ENCODE assay signal across 11 cellular contexts in the genomic region with DNA sequence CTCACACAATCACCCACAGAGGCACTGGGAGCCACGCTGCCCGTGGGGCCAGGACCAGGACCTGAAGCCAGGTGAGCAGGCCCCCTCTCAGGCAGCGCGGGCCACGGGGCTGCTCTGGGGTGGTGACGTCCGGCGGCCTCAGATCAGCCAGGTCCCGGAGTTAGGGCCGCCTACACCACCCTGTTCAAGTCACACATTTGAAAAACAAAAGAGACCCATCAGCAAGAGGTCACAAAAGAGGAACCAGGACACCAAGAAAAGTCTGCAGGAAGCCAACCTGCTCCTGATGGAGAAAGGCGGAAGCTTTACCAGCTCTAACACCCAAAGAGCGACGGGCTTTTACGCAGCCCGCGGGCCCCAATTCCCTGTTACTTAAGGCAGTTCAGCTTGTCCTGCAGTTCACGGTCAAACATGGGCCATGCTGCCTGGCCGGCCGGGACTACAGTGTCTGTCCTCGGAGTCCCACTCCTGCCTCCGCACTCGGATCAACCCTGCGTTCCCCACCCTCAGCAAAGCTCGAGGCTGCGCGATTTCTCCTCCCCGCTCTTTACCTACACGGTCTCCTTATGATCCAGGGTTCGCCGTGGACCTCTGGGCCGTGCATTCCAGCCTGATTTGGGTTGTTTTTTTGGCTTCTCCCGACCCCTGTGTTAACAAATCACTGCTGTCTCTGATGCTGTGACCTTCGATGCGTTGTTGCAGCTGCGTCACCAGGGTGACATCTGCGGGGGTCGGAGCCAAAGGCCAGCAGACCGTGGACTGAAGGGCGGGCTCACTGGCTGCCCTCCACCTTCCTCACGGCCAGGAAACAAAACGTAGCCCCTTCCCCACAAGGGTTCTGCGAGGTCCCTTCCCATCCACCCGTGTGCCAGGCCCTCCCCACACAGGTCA. TPM values are rescaled to one million over a fixed set of nuclear protein-coding genes. Genes with fewer than 3 reads are reported as not detected.
A peak's percentile ranks its signal among the peaks of the same experiment; 100 is the strongest.
DNase-seq lines count a peak whose midpoint lies in the region; ATAC-seq, FAIRE-seq and TF ChIP-seq lines count a peak whose summit lies in the region.
"Had no signal": no experiment of that assay in that cellular context is flagged by ENCODE, and none has a peak within 500 bp of the region (broad histone marks: within the 10 kb centered on the region; RNA-seq: fewer than 3 reads in every experiment).

No MANE protein-coding gene starts in this region.

- RAD21 ChIA-PET in HCT116 (lab: Charles Lee; ENCODE audit: low non-redundant PET in 1 of 2, low total read pairs in 2 of 2, uncharacterized antibody in 2 of 2, unreplicated experiment in 2 of 2): interaction anchor here in 1 of 2 experiments (1.0 kb wide), 1 partner anchor 128 kb away, joined by 3 read pairs; no protein-coding TSS in a partner anchor

- H3K4me1 ChIP-seq in HCT116 (ENCODE audit: control insufficient read depth in 1 of 2, insufficient read depth in 2 of 2, low read length in 2 of 2) (peaks cover 16 to 34% of the 10 kb centered on the region in 2 experiments), endothelial cell of umbilical vein (ENCODE audit: control insufficient read depth, extremely low read depth, insufficient read depth, low read length) (peaks cover 15% of the 10 kb centered on the region)
- H3K4me1 ChIP-seq: left lung had no signal

- H3K9ac ChIP-seq in HCT116 (ENCODE audit: low read length) (peak overlapping the region; percentile 59), endothelial cell of umbilical vein (replicated peaks; ENCODE audit: extremely low read depth, insufficient read depth, low read length) (peak overlapping the region; percentile 47)

- CTCF ChIA-PET in HCT116 (lab: Charles Lee): no interaction called here
- CTCF ChIA-PET in endothelial cell of umbilical vein (lab: Charles Lee): interaction anchor here (1.0 to 1.9 kb wide), 6 partner anchors 10 to 153 kb away, joined by 3 to 6 read pairs (median 4); no protein-coding TSS in a partner anchor

- H3K4me3 ChIP-seq in HCT116 (replicated peaks in 1 of 2; ENCODE audit: low read depth in 1 of 2, low read length in 2 of 2) (peak overlapping the region; percentile 17 to 31; a peak in 3 of 4 replicates), endothelial cell of umbilical vein (replicated peaks in 1 of 3; ENCODE audit: insufficient read depth in 1 of 3, low read depth in 1 of 3, low read length in 3 of 3) (no peak overlapping the region)
- H3K4me3 ChIP-seq: left lung had no signal

- H2AFZ ChIP-seq in HCT116 (ENCODE audit: low read depth, low read length, poor library complexity, severe bottlenecking): no peak overlapping the region
- H2AFZ ChIP-seq in endothelial cell of umbilical vein (ENCODE audit: low read depth, low read length): peak overlapping the region; percentile 77

- H3K27me3 ChIP-seq in HCT116 (ENCODE audit: insufficient read depth, low read length): no peaks in the 10 kb centered on the region
- H3K27me3 ChIP-seq in endothelial cell of umbilical vein (ENCODE audit: control insufficient read depth in 2 of 2, insufficient read depth in 2 of 2, low read length in 2 of 2): no peaks in the 10 kb centered on the region

- H3K4me2 ChIP-seq in HCT116 (ENCODE audit: low read length) (peak overlapping the region; percentile 82), endothelial cell of umbilical vein (ENCODE audit: insufficient read depth, low read length) (peak overlapping the region; percentile 26)

- dilution Hi-C loops in endothelial cell of umbilical vein (cut with MboI; ENCODE audit: extremely low pct_ligation_motif_present, low sequenced_read_pairs): no loop called here

- TF ChIP-seq RAD21 in HCT116 (IDR thresholded peaks at IDR 0.05; ENCODE audit: low read depth): no peak

- no peak for DNase-seq in HCT116 (ENCODE audit: low read depth, low spot score)
- DNase-seq in NOMO-1 treated with dmso at 0.1 percent for 144 hours (lab: John Stamatoyannopoulos, UW; ENCODE audit: unreplicated experiment): peak; percentile 56
- DNase-seq in endothelial cell of umbilical vein (ENCODE audit: low read depth, low spot score): no peak
- peak; percentile 76 for DNase-seq in posterior vena cava (ENCODE audit: low spot score)
- DNase-seq in left lobe of liver (ENCODE audit: low spot score): no peak
- no peak for DNase-seq in dermis blood vessel endothelial cell
- no peak for DNase-seq in G401 (ENCODE audit: low spot score)
- DNase-seq: activated CD4-positive, alpha-beta T cell treated with anti-CD3 and anti-CD28 coated beads, Interleukin-2, amount 50 U/mL, for 4 hours; CD8-positive, alpha-beta memory T cell; NCI-H2171 had no signal

- no peaks in the 10 kb centered on the region for H3K9me2 ChIP-seq in HCT116 (ENCODE audit: insufficient read depth)

- no peaks in the 10 kb centered on the region for H3K36me3 ChIP-seq in HCT116 (ENCODE audit: control insufficient read depth in 1 of 2, insufficient read depth in 2 of 2, low read length in 2 of 2)
- no peaks in the 10 kb centered on the region for H3K36me3 ChIP-seq in endothelial cell of umbilical vein (ENCODE audit: control insufficient read depth in 2 of 2, extremely low read depth in 1 of 2, insufficient read depth in 2 of 2, low read length in 2 of 2)
- H3K36me3 ChIP-seq: left lung had no signal

- TF ChIP-seq CTCF in HCT116 (IDR thresholded peaks at IDR 0.05 in 2 of 3, conservative IDR thresholded peaks at IDR 0.05 in 1 of 3; ENCODE audit: borderline replicate concordance in 1 of 3, insufficient read depth in 1 of 3, low read depth in 2 of 3, low read length in 2 of 3) (no peak), endothelial cell of umbilical vein (IDR thresholded peaks at IDR 0.05; ENCODE audit: extremely low read depth in 1 of 2, insufficient read depth in 1 of 2, low read depth in 1 of 2, low read length in 2 of 2) (no peak)

- H3K27ac ChIP-seq in HCT116 (ENCODE audit: low read depth, low read length) (peak overlapping the region; percentile 77), endothelial cell of umbilical vein (ENCODE audit: insufficient read depth, low read depth, low read length) (peak overlapping the region; percentile 86)
- H3K27ac ChIP-seq: left lung had no signal

- BruUV-seq in HCT116 (replicated peaks; lab: Mats Ljungman, UMichigan) (no TSS peak), endothelial cell of umbilical vein (replicated peaks; lab: Mats Ljungman, UMichigan) (no TSS peak)

- TF ChIP-seq POLR2A in HCT116 (IDR thresholded peaks at IDR 0.05; ENCODE audit: borderline replicate concordance, extremely low read depth, insufficient read depth, insufficient read length): no peak
- no peak for TF ChIP-seq POLR2A in endothelial cell of umbilical vein (IDR thresholded peaks at IDR 0.05; ENCODE audit: low read depth, low read length)

- H4K20me1 ChIP-seq in HCT116 (ENCODE audit: insufficient read depth): no peaks in the 10 kb centered on the region
- no peaks in the 10 kb centered on the region for H4K20me1 ChIP-seq in endothelial cell of umbilical vein (replicated peaks; ENCODE audit: control insufficient read depth, extremely low read depth, insufficient read depth, low read length)

- no peaks in the 10 kb centered on the region for H3K9me1 ChIP-seq in endothelial cell of umbilical vein (replicated peaks; ENCODE audit: control insufficient read depth, extremely low read depth, insufficient read depth, low read length)

- ATAC-seq in HCT116: 0 out of 2 replicates have a peak, but pooled peaks have one; percentile 1
- no peak for ATAC-seq in left lobe of liver

- H3K79me2 ChIP-seq in HCT116 (ENCODE audit: insufficient read depth, low read length): no peaks in the 10 kb centered on the region
- no peaks in the 10 kb centered on the region for H3K79me2 ChIP-seq in endothelial cell of umbilical vein (ENCODE audit: control insufficient read depth, insufficient read depth, low read length)

- in situ Hi-C loops in G401 (cut with HindIII; ENCODE audit: low sequenced_read_pairs): no loop called here

- intact Hi-C loops in HCT116 (cut with micrococcal nuclease): loop anchor here (5.0 kb wide), 1 partner anchor 126 kb away; no protein-coding TSS in a partner anchor
- intact Hi-C loops in endothelial cell of umbilical vein (cut with micrococcal nuclease): loop anchor here (5.0 kb wide), 1 partner anchor 351 kb away; a partner anchor contains a TSS
- intact Hi-C loops in posterior vena cava (cut with DNase I): no loop called here

- no peak for FAIRE-seq in endothelial cell of umbilical vein (lab: Jason Lieb, UNC)

- POLR2A ChIA-PET in HCT116 (lab: Charles Lee) (interaction anchor here (1.0 to 1.7 kb wide), 4 partner anchors 8 to 128 kb away, joined by 4 to 10 read pairs (median 6); no protein-coding TSS in a partner anchor), endothelial cell of umbilical vein (lab: Charles Lee) (no interaction called here)

- no peaks in the 10 kb centered on the region for H3K9me3 ChIP-seq in HCT116 (ENCODE audit: control insufficient read depth in 1 of 2, insufficient read depth in 1 of 2, low read depth in 1 of 2, low read length in 2 of 2)
- no peaks in the 10 kb centered on the region for H3K9me3 ChIP-seq in endothelial cell of umbilical vein (replicated peaks; ENCODE audit: control insufficient read depth, insufficient read depth, low read length)
- H3K9me3 ChIP-seq: left lung had no signal

TF ChIP-seq in HCT116, 20 proteins besides CTCF, POLR2A, EP300 and RAD21:
- TF ChIP-seq EZH2 (IDR thresholded peaks at IDR 0.05) (no peak), SRF (IDR thresholded peaks at IDR 0.05; ENCODE audit: low read depth) (no peak)
TF ChIP-seq in HCT116: peak in this region for 0.

TF ChIP-seq in endothelial cell of umbilical vein, 7 proteins besides CTCF, POLR2A, EP300 and RAD21:
- TF ChIP-seq GATA2 (IDR thresholded peaks at IDR 0.05; ENCODE audit: insufficient read depth, insufficient read length, low read depth, low read length): no peak
- no peak for TF ChIP-seq FOS (IDR thresholded peaks at IDR 0.05; ENCODE audit: borderline replicate concordance, insufficient read depth, low read length)
- TF ChIP-seq EZH2 (IDR thresholded peaks at IDR 0.05; ENCODE audit: borderline replicate concordance, low read depth, low read length, severe bottlenecking): no peak
- no peak for TF ChIP-seq POLR2AphosphoS5 (IDR thresholded peaks at IDR 0.05; ENCODE audit: insufficient read depth, low read depth, low read length)

RNA-seq across cellular contexts. Expression of a gene that starts 31.0 kb away (rescaled TPM):
- total RNA-seq in HCT116 (2021; ENCODE audit: unreplicated experiment) (14.0 TPM), endothelial cell of umbilical vein (2.6 and 4.0 TPM in 2 replicates), posterior vena cava (under 1 TPM; 0.79 to 1.00 TPM), left lobe of liver (15.5 TPM), dermis blood vessel endothelial cell (0.34 and 0.84 TPM in 2 replicates)
- 8.4 and 8.9 TPM in 2 replicates for polyA plus RNA-seq in HCT116 (2012)
- polyA plus RNA-seq in endothelial cell of umbilical vein: 1.4 and 2.5 TPM in 2 replicates
- polyA plus RNA-seq in endothelial cell of umbilical vein (2011; cell fraction: cytosol; rRNA removed): 0.71 and 1.4 TPM in 2 replicates
- 4.2 and 5.7 TPM in 2 replicates for polyA plus RNA-seq in endothelial cell of umbilical vein (2011; cell fraction: nucleus; rRNA removed)
- 0.13 and 0.52 TPM in 2 replicates for polyA plus RNA-seq in endothelial cell of umbilical vein (2012)
- polyA minus RNA-seq in endothelial cell of umbilical vein: 0.61 and 2.2 TPM in 2 replicates
- 1.2 TPM for polyA minus RNA-seq in endothelial cell of umbilical vein (2011; cell fraction: cytosol; rRNA and poly(A)+ RNA removed)
- polyA minus RNA-seq in endothelial cell of umbilical vein (2011; cell fraction: nucleus; rRNA and poly(A)+ RNA removed): 3.6 TPM in 2 replicates
- 0.03 TPM in 1 of 2 replicates, not detected in the other for total RNA-seq in G401 (2014; rRNA removed; shearing (Covaris generic))
- polyA plus RNA-seq: CD8-positive, alpha-beta memory T cell had no signal

Comparison
In these comparisons a context has a peak if more than half of its experiments do, and no peak if none do; other contexts are left out.
1. DNase-seq: peak in NOMO-1 treated with dmso at 0.1 percent for 144 hours (single experiment) and posterior vena cava (single experiment); none in HCT116 (single experiment), endothelial cell of umbilical vein (single experiment), left lobe of liver (single experiment), dermis blood vessel endothelial cell (single experiment) and G401 (single experiment).
2. H3K4me3 ChIP-seq: peak in HCT116 (2 of 2); none in endothelial cell of umbilical vein (0 of 3).
3. intact Hi-C loops: an anchor here in HCT116 (5.0 kb wide) and endothelial cell of umbilical vein (5.0 kb wide); none called in posterior vena cava.